In genomic region chr1:19377812-19378718, GRCh38 we compare ENCODE assay signal across 16 cellular contexts.
DNase-seq lines count a peak whose midpoint lies in the region; ATAC-seq and TF ChIP-seq lines count a peak whose summit lies in the region.
"Had no signal": no experiment of that assay in that cellular context is flagged by ENCODE, and none has a peak within 500 bp of the region (broad histone marks: within the 10 kb centered on the region; RNA-seq: fewer than 3 reads in every experiment).

No MANE protein-coding gene starts in this region.

- no peak for TF ChIP-seq CTCF in fibroblast of mammary gland (conservative IDR thresholded peaks at IDR 0.05; ENCODE audit: control insufficient read depth, insufficient read depth, low read depth, low read length)

- peaks cover 23% of the 10 kb centered on the region for H3K4me1 Mint-ChIP-seq in activated naive CD8-positive, alpha-beta T cell (ENCODE audit: low read depth)
- H3K4me1 Mint-ChIP-seq in activated naive CD8-positive, alpha-beta T cell treated with anti-CD3 and anti-CD28 coated beads for 36 hours, result peaks cover 27% of the 10 kb centered on the region
- H3K4me1 Mint-ChIP-seq in stimulated activated naive B cell treated with anti-CD40 and anti-IgM and Interleukin-4, amounts not matched to agents 10 μg/mL and 1 μg/mL and 100 μg/mL, for 72 hours, result peaks cover 3 to 16% of the 10 kb centered on the region in 2 donors

- no peak for DNase-seq in activated naive CD8-positive, alpha-beta T cell treated with anti-CD3 and anti-CD28 coated beads for 36 hours
- peak; percentile 63 to 64 for DNase-seq in activated T-cell treated with anti-CD3 and anti-CD28 coated beads, Interleukin-2, amount 50 U/mL, for 48 hours
- peak; percentile 67 for DNase-seq in fibroblast of mammary gland (ENCODE audit: low read depth)
- DNase-seq in stimulated activated naive B cell treated with anti-CD40 and anti-IgM and Interleukin-4, amounts not matched to agents 10 μg/mL and 1 μg/mL and 100 μg/mL, for 72 hours, result no peak
- DNase-seq in middle frontal gyrus (ENCODE audit: extremely low spot score, low spot score), result no peak
- DNase-seq in glomerular visceral epithelial cell (ENCODE audit: extremely low spot score), result no peak
- DNase-seq: left ventricle myocardium inferior, NCI-H2081, NCI-H526 treated with DMSO at 0.1 percent for 48 hours, PC-3, retina had no signal

- H3K4me3 ChIP-seq in fibroblast of mammary gland (ENCODE audit: control insufficient read depth, low read depth, low read length), result no peak overlapping the region
- H3K4me3 ChIP-seq: breast epithelium, left ventricle myocardium inferior had no signal

- peak overlapping the region; percentile 77 for H3K27ac Mint-ChIP-seq in activated naive CD8-positive, alpha-beta T cell
- no peak overlapping the region for H3K27ac Mint-ChIP-seq in activated naive CD8-positive, alpha-beta T cell treated with anti-CD3 and anti-CD28 coated beads for 36 hours
- peak overlapping the region; percentile 75 for H3K27ac Mint-ChIP-seq in stimulated activated naive B cell treated with anti-CD40 and anti-IgM and Interleukin-4, amounts not matched to agents 10 μg/mL and 1 μg/mL and 100 μg/mL, for 72 hours
- H3K27ac Mint-ChIP-seq: natural killer cell treated with Interleukin-12 subunit alpha and Interleukin-12 subunit beta and Interleukin-15 and Interleukin-18, amount 100 ng/mL, for 72 hours had no signal

- H3K4me3 Mint-ChIP-seq in activated naive CD8-positive, alpha-beta T cell, result no peak overlapping the region
- no peak overlapping the region for H3K4me3 Mint-ChIP-seq in activated naive CD8-positive, alpha-beta T cell treated with anti-CD3 and anti-CD28 coated beads for 36 hours
- no peak overlapping the region for H3K4me3 Mint-ChIP-seq in stimulated activated naive B cell treated with anti-CD40 and anti-IgM and Interleukin-4, amounts not matched to agents 10 μg/mL and 1 μg/mL and 100 μg/mL, for 72 hours
- H3K4me3 Mint-ChIP-seq: natural killer cell treated with Interleukin-12 subunit alpha and Interleukin-12 subunit beta and Interleukin-15 and Interleukin-18, amount 100 ng/mL, for 72 hours had no signal

- no peaks in the 10 kb centered on the region for H3K27me3 Mint-ChIP-seq in activated naive CD8-positive, alpha-beta T cell
- no peaks in the 10 kb centered on the region for H3K27me3 Mint-ChIP-seq in activated naive CD8-positive, alpha-beta T cell treated with anti-CD3 and anti-CD28 coated beads for 36 hours
- no peaks in the 10 kb centered on the region for H3K27me3 Mint-ChIP-seq in stimulated activated naive B cell treated with anti-CD40 and anti-IgM and Interleukin-4, amounts not matched to agents 10 μg/mL and 1 μg/mL and 100 μg/mL, for 72 hours
- H3K27me3 Mint-ChIP-seq: natural killer cell treated with Interleukin-12 subunit alpha and Interleukin-12 subunit beta and Interleukin-15 and Interleukin-18, amount 100 ng/mL, for 72 hours had no signal

- no peak for ATAC-seq in stimulated activated naive B cell treated with anti-CD40 and anti-IgM and Interleukin-4, amounts not matched to agents 10 μg/mL and 1 μg/mL and 100 μg/mL, for 72 hours (replicated peaks)
- no peak for ATAC-seq in GM21723 (IDR thresholded peaks at IDR 0.05; ENCODE audit: unreplicated experiment)
- ATAC-seq: natural killer cell treated with Interleukin-12 subunit alpha and Interleukin-12 subunit beta and Interleukin-15 and Interleukin-18, amount 100 ng/mL, for 72 hours; PC-3; SK-N-SH treated with all-trans-retinoic acid at 6 μM for 48 hours had no signal

- no peaks in the 10 kb centered on the region for H3K9me3 Mint-ChIP-seq in activated naive CD8-positive, alpha-beta T cell (ENCODE audit: low read depth)
- no peaks in the 10 kb centered on the region for H3K9me3 Mint-ChIP-seq in activated naive CD8-positive, alpha-beta T cell treated with anti-CD3 and anti-CD28 coated beads for 36 hours
- H3K9me3 Mint-ChIP-seq in stimulated activated naive B cell treated with anti-CD40 and anti-IgM and Interleukin-4, amounts not matched to agents 10 μg/mL and 1 μg/mL and 100 μg/mL, for 72 hours, result no peaks in the 10 kb centered on the region
- H3K9me3 Mint-ChIP-seq: natural killer cell treated with Interleukin-12 subunit alpha and Interleukin-12 subunit beta and Interleukin-15 and Interleukin-18, amount 100 ng/mL, for 72 hours had no signal

- H3K36me3 Mint-ChIP-seq in activated naive CD8-positive, alpha-beta T cell, result peaks cover 5% of the 10 kb centered on the region
- H3K36me3 Mint-ChIP-seq in activated naive CD8-positive, alpha-beta T cell treated with anti-CD3 and anti-CD28 coated beads for 36 hours, result peaks cover 27% of the 10 kb centered on the region
- peaks cover 27 to 60% of the 10 kb centered on the region in 2 donors for H3K36me3 Mint-ChIP-seq in stimulated activated naive B cell treated with anti-CD40 and anti-IgM and Interleukin-4, amounts not matched to agents 10 μg/mL and 1 μg/mL and 100 μg/mL, for 72 hours

Comparison
In these comparisons a context has a peak if more than half of its experiments do, and no peak if none do; other contexts are left out.
1. DNase-seq: peak in activated T-cell treated with anti-CD3 and anti-CD28 coated beads, Interleukin-2, amount 50 U/mL, for 48 hours (2 of 2) and fibroblast of mammary gland (single experiment); none in activated naive CD8-positive, alpha-beta T cell treated with anti-CD3 and anti-CD28 coated beads for 36 hours (single experiment), stimulated activated naive B cell treated with anti-CD40 and anti-IgM and Interleukin-4, amounts not matched to agents 10 μg/mL and 1 μg/mL and 100 μg/mL, for 72 hours (single experiment), middle frontal gyrus (single experiment) and glomerular visceral epithelial cell (single experiment).